Comparison of ENCODE assay signal across 12 cellular contexts in the genomic region with DNA sequence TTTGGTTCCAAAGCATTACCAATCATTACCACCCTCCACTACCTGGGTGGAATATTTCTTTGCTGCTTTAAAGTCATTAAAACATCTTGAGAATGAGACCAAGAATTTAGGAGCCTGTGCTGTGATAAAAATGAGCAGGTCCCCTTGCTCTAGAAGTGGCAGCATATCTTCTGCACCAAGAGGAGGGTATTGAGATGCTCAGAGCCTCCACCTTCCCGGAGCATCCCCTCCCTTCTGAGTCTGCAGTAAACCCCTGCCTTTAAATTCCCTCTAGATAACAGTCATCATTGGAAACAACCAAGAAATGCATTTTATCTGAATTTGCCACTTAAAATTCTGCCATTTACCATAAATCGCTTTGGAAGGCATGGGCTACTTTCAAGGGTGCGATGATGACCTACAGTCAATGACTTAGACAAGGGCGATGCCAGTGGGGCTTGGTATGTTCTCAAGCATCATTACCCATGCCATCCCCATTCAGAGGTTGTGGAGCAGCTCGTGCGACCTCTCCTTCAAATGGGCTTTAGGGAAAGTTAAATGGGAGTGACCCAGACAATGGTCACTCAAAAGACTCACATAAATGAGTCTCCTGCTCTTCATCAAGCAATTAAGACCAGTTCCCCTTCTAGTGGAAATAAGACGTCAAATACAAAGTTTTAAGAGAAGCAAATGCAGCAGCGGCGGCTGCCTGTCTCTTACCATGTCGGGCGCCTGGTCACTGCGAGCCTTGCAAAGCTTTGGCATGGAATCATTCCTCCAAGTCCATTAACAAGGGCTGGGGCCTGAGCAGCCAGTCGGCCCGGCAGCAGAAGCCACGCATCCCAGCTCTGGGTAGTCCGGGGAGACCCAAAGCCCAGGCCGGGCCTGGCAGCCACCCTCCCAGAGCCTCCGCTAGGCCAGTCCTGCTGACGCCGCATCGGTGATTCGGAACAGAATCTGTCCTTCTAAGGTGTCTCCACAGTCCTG.
DNase-seq lines count a peak whose midpoint lies in the region; ATAC-seq and TF ChIP-seq lines count a peak whose summit lies in the region.
"Had no signal": no experiment of that assay in that cellular context is flagged by ENCODE, and none has a peak within 500 bp of the region (broad histone marks: within the 10 kb centered on the region; RNA-seq: fewer than 3 reads in every experiment).

No MANE protein-coding gene starts in this region.

- no peaks in the 10 kb centered on the region for H3K36me3 ChIP-seq in RWPE2 (ENCODE audit: low read depth)
- H3K36me3 ChIP-seq: esophagus muscularis mucosa had no signal

- in situ Hi-C loops in GM13976 (cut with MboI; ENCODE audit: low sequenced_read_pairs, unreplicated experiment): no loop called here

- H3K9me3 Mint-ChIP-seq in stimulated activated memory B cell treated with anti-CD40 and anti-IgM and Interleukin-4, amounts not matched to agents 10 μg/mL and 1 μg/mL and 100 μg/mL, for 72 hours: no peaks in the 10 kb centered on the region

- H3K4me3 ChIP-seq in RWPE2 (ENCODE audit: severe bottlenecking) (no peak overlapping the region), dorsolateral prefrontal cortex (no peak overlapping the region)
- H3K4me3 ChIP-seq: esophagus muscularis mucosa, K562, psoas muscle had no signal

- H3K27me3 Mint-ChIP-seq in stimulated activated memory B cell treated with anti-CD40 and anti-IgM and Interleukin-4, amounts not matched to agents 10 μg/mL and 1 μg/mL and 100 μg/mL, for 72 hours: no peaks in the 10 kb centered on the region

- DNase-seq in GM13976 (ENCODE audit: low spot score) (peak; percentile 6), RWPE2 (ENCODE audit: low spot score) (peak; percentile 58), dorsolateral prefrontal cortex (peak in 7 of 10 donors; percentile 1 to 35 (median 18)), SKM-1 treated with dmso at 0.1 percent for 144 hours (lab: John Stamatoyannopoulos, UW; ENCODE audit: unreplicated experiment) (no peak), middle frontal gyrus (ENCODE audit: extremely low spot score, low spot score) (no peak), C1 segment of cervical spinal cord (lab: John Stamatoyannopoulos, UW) (no peak)
- DNase-seq: NCI-H510A treated with DMSO at 0.1 percent for 48 hours had no signal

- H3K27me3 ChIP-seq in RWPE2 (ENCODE audit: insufficient read depth, poor library complexity, severe bottlenecking) (no peaks in the 10 kb centered on the region), dorsolateral prefrontal cortex (peaks cover 0 to 39% (median 11%) of the 10 kb centered on the region in 45 donors)

- intact Hi-C loops in dorsolateral prefrontal cortex (cut with DNase I): no loop called here

- H3K27ac Mint-ChIP-seq in stimulated activated memory B cell treated with anti-CD40 and anti-IgM and Interleukin-4, amounts not matched to agents 10 μg/mL and 1 μg/mL and 100 μg/mL, for 72 hours: peak overlapping the region; percentile 100

- H3K4me3 Mint-ChIP-seq in stimulated activated memory B cell treated with anti-CD40 and anti-IgM and Interleukin-4, amounts not matched to agents 10 μg/mL and 1 μg/mL and 100 μg/mL, for 72 hours: peak overlapping the region; percentile 96

- no peaks in the 10 kb centered on the region for H3K4me1 ChIP-seq in RWPE2 (ENCODE audit: insufficient read depth, poor library complexity, severe bottlenecking)
- H3K4me1 ChIP-seq: esophagus muscularis mucosa, psoas muscle had no signal

- no peak for TF ChIP-seq CTCF in GM13976 (IDR thresholded peaks at IDR 0.05; ENCODE audit: borderline replicate concordance, control extremely low read depth, extremely low read depth, insufficient read depth, missing control alignments)
- no peak for TF ChIP-seq CTCF in RWPE2 (IDR thresholded peaks at IDR 0.05; ENCODE audit: poor library complexity, severe bottlenecking)
- no peak for TF ChIP-seq CTCF in dorsolateral prefrontal cortex (IDR thresholded peaks at IDR 0.05 in 54 of 56, conservative IDR thresholded peaks at IDR 0.05 in 2 of 56; ENCODE audit: low read depth in 1 of 56, partially characterized antibody in 56 of 56)

- no peak overlapping the region for H3K27ac ChIP-seq in RWPE2 (ENCODE audit: poor library complexity, severe bottlenecking)
- H3K27ac ChIP-seq in dorsolateral prefrontal cortex: no peak overlapping the region
- H3K27ac ChIP-seq: esophagus muscularis mucosa, psoas muscle had no signal

- H3K4me1 Mint-ChIP-seq in stimulated activated memory B cell treated with anti-CD40 and anti-IgM and Interleukin-4, amounts not matched to agents 10 μg/mL and 1 μg/mL and 100 μg/mL, for 72 hours: peaks cover 7% of the 10 kb centered on the region

- peaks cover 9% of the 10 kb centered on the region for H3K9me3 ChIP-seq in RWPE2 (ENCODE audit: severe bottlenecking)
- H3K9me3 ChIP-seq: esophagus muscularis mucosa, psoas muscle had no signal

- ATAC-seq in RWPE2 (ENCODE audit: low read depth) (no peak), GM21381 (IDR thresholded peaks at IDR 0.05; ENCODE audit: unreplicated experiment) (no peak)
- no peak for ATAC-seq in stimulated activated memory B cell treated with anti-CD40 and anti-IgM and Interleukin-4, amounts not matched to agents 10 μg/mL and 1 μg/mL and 100 μg/mL, for 72 hours
- ATAC-seq: K562, psoas muscle had no signal

- peaks cover 74% of the 10 kb centered on the region for H3K36me3 Mint-ChIP-seq in stimulated activated memory B cell treated with anti-CD40 and anti-IgM and Interleukin-4, amounts not matched to agents 10 μg/mL and 1 μg/mL and 100 μg/mL, for 72 hours

Comparison
In these comparisons a context has a peak if more than half of its experiments do, and no peak if none do; other contexts are left out.
1. DNase-seq: peak in GM13976 (single experiment), RWPE2 (single experiment) and dorsolateral prefrontal cortex (7 of 10); none in SKM-1 treated with dmso at 0.1 percent for 144 hours (single experiment), middle frontal gyrus (single experiment) and C1 segment of cervical spinal cord (0 of 14).